In the genomic region with DNA sequence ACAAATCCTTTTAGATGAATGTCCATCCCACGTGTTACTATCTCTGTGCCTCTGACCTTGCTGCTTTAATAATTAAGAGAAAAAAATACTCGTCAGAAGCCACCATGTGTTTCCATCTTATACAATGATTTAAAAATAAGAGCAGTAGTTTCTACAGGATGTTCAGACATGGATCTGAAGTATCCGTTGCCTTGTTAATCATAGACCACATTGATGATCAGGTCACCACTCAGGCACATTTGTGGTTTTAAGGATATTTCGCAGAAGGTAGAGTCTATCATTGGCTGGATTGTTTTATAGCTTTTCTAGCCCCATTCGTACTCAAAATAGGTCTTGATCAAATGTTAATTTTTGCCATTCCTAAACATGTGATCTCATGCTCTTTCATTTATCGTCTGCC, we compare ENCODE assay signal across 35 cellular contexts.
"Had no signal": no experiment of that assay in that cellular context is flagged by ENCODE, and none has a peak within 500 bp of the region (broad histone marks: within the 10 kb centered on the region; RNA-seq: fewer than 3 reads in every experiment).

No MANE protein-coding gene starts in this region.

- FAIRE-seq: endometrium, endothelial cell of umbilical vein, frontal cortex had no signal

- H3K27me3 ChIP-seq: ascending aorta, body of pancreas, breast epithelium, cardiac muscle cell, colonic mucosa, esophagus squamous epithelium, heart left ventricle had no signal

- DNase-seq: activated CD4-positive, alpha-beta memory T cell treated with anti-CD3 and anti-CD28 coated beads for 36 hours; activated CD4-positive, alpha-beta T cell treated with anti-CD3 and anti-CD28 coated beads for 36 hours; activated CD4-positive, alpha-beta T cell treated with anti-CD3 and anti-CD28 coated beads, Interleukin-2, amount 10 ng/mL, durations not matched to agents 24 days and 14 days; activated CD4-positive, CD25-positive, alpha-beta regulatory T cell; activated CD4-positive, CD25-positive, alpha-beta regulatory T cell treated with anti-CD3 and anti-CD28 coated beads, Interleukin-2, amount 50 U/mL, for 72 hours; activated CD8-positive, alpha-beta memory T cell treated with anti-CD3 and anti-CD28 coated beads, Interleukin-2, amount 10 ng/mL, durations not matched to agents 7 days and 5 days; activated CD8-positive, alpha-beta memory T cell treated with anti-CD3 and anti-CD28 coated beads, Interleukin-2, amount 50 U/mL, for 4 hours; activated CD8-positive, alpha-beta T cell treated with anti-CD3 and anti-CD28 coated beads, Interleukin-2, amount 10 ng/mL, durations not matched to agents 7 days and 5 days; activated gamma-delta T cell; activated naive CD4-positive, alpha-beta T cell; activated naive CD4-positive, alpha-beta T cell treated with anti-CD3 and anti-CD28 coated beads, Interleukin-2, amount 10 ng/mL, durations not matched to agents 7 days and 5 days; activated naive CD8-positive, alpha-beta T cell treated with anti-CD3 and anti-CD28 coated beads, Interleukin-2, amount 10 ng/mL, durations not matched to agents 7 days and 5 days; activated T-cell treated with anti-CD3 and anti-CD28 coated beads, Interleukin-2, amount 50 U/mL, for 1 hour; activated T-cell treated with anti-CD3 and anti-CD28 coated beads, Interleukin-2, amount 50 U/mL, for 72 hours; body of pancreas; central memory CD4-positive, alpha-beta T cell; cerebellar nuclear complex; colonic mucosa; effector CD8-positive, alpha-beta T cell; esophagus squamous epithelium; foreskin fibroblast; glutamatergic neuron; heart left ventricle; T-cell; T1000 had no signal

- H3K9me3 Mint-ChIP-seq: activated CD4-positive, alpha-beta memory T cell treated with anti-CD3 and anti-CD28 coated beads for 36 hours; activated naive CD4-positive, alpha-beta T cell treated with anti-CD3 and anti-CD28 coated beads, Interleukin-2, amount 10 ng/mL, durations not matched to agents 7 days and 5 days had no signal

- H3K4me3 ChIP-seq: ascending aorta, body of pancreas, breast epithelium, cardiac muscle cell, colonic mucosa, esophagus squamous epithelium, heart left ventricle had no signal

- H3K4me3 Mint-ChIP-seq: activated CD4-positive, alpha-beta memory T cell treated with anti-CD3 and anti-CD28 coated beads for 36 hours; activated CD4-positive, alpha-beta T cell treated with anti-CD3 and anti-CD28 coated beads for 36 hours; activated CD4-positive, alpha-beta T cell treated with anti-CD3 and anti-CD28 coated beads, Interleukin-2, amount 10 ng/mL, durations not matched to agents 24 days and 14 days; activated CD8-positive, alpha-beta memory T cell treated with anti-CD3 and anti-CD28 coated beads, Interleukin-2, amount 10 ng/mL, durations not matched to agents 7 days and 5 days; activated CD8-positive, alpha-beta T cell treated with anti-CD3 and anti-CD28 coated beads, Interleukin-2, amount 10 ng/mL, durations not matched to agents 7 days and 5 days; activated naive CD4-positive, alpha-beta T cell treated with anti-CD3 and anti-CD28 coated beads, Interleukin-2, amount 10 ng/mL, durations not matched to agents 7 days and 5 days; activated naive CD8-positive, alpha-beta T cell treated with anti-CD3 and anti-CD28 coated beads, Interleukin-2, amount 10 ng/mL, durations not matched to agents 7 days and 5 days; activated T-cell treated with anti-CD3 and anti-CD28 coated beads, Interleukin-2, amount 50 U/mL, for 72 hours; T-cell; T-helper 1 cell treated with Interleukin-12 subunit alpha and Interleukin-12 subunit beta and Interleukin-4 antibody, amounts not matched to agents 30 μg/mL and 1 μg/mL, for 36 hours; T-helper 2 cell treated with Interferon-gamma antibody and Interleukin-4, amounts not matched to agents 5 μg/mL and 100 μg/mL, for 36 hours had no signal

- H3K27ac ChIP-seq: ascending aorta, body of pancreas, breast epithelium, cardiac muscle cell, colonic mucosa, epithelial cell of prostate, esophagus squamous epithelium, heart left ventricle had no signal

- H3K27me3 Mint-ChIP-seq: activated CD4-positive, alpha-beta memory T cell treated with anti-CD3 and anti-CD28 coated beads for 36 hours; activated CD4-positive, alpha-beta T cell treated with anti-CD3 and anti-CD28 coated beads for 36 hours; activated CD4-positive, alpha-beta T cell treated with anti-CD3 and anti-CD28 coated beads, Interleukin-2, amount 10 ng/mL, durations not matched to agents 24 days and 14 days; activated CD8-positive, alpha-beta memory T cell treated with anti-CD3 and anti-CD28 coated beads, Interleukin-2, amount 10 ng/mL, durations not matched to agents 7 days and 5 days; activated naive CD4-positive, alpha-beta T cell treated with anti-CD3 and anti-CD28 coated beads, Interleukin-2, amount 10 ng/mL, durations not matched to agents 7 days and 5 days; activated naive CD8-positive, alpha-beta T cell treated with anti-CD3 and anti-CD28 coated beads, Interleukin-2, amount 10 ng/mL, durations not matched to agents 7 days and 5 days; T-cell had no signal

- ATAC-seq: activated CD4-positive, alpha-beta T cell treated with anti-CD3 and anti-CD28 coated beads for 36 hours; activated CD8-positive, alpha-beta memory T cell treated with anti-CD3 and anti-CD28 coated beads, Interleukin-2, amount 10 ng/mL, durations not matched to agents 7 days and 5 days; activated CD8-positive, alpha-beta T cell treated with anti-CD3 and anti-CD28 coated beads, Interleukin-2, amount 10 ng/mL, durations not matched to agents 7 days and 5 days; activated naive CD4-positive, alpha-beta T cell treated with anti-CD3 and anti-CD28 coated beads, Interleukin-2, amount 50 U/mL, for 72 hours; activated T-cell treated with anti-CD3 and anti-CD28 coated beads, Interleukin-2, amount 50 U/mL, for 72 hours; body of pancreas; heart left ventricle; T-cell had no signal

- H3K4me1 Mint-ChIP-seq: activated CD4-positive, alpha-beta T cell treated with anti-CD3 and anti-CD28 coated beads for 36 hours; activated CD4-positive, alpha-beta T cell treated with anti-CD3 and anti-CD28 coated beads, Interleukin-2, amount 10 ng/mL, durations not matched to agents 24 days and 14 days; activated CD8-positive, alpha-beta memory T cell treated with anti-CD3 and anti-CD28 coated beads, Interleukin-2, amount 10 ng/mL, durations not matched to agents 7 days and 5 days; activated naive CD4-positive, alpha-beta T cell treated with anti-CD3 and anti-CD28 coated beads, Interleukin-2, amount 10 ng/mL, durations not matched to agents 7 days and 5 days; activated naive CD8-positive, alpha-beta T cell treated with anti-CD3 and anti-CD28 coated beads, Interleukin-2, amount 10 ng/mL, durations not matched to agents 7 days and 5 days; T-cell had no signal

- H3K36me3 Mint-ChIP-seq: activated CD4-positive, alpha-beta memory T cell treated with anti-CD3 and anti-CD28 coated beads for 36 hours; activated CD8-positive, alpha-beta memory T cell treated with anti-CD3 and anti-CD28 coated beads, Interleukin-2, amount 10 ng/mL, durations not matched to agents 7 days and 5 days; activated naive CD4-positive, alpha-beta T cell treated with anti-CD3 and anti-CD28 coated beads, Interleukin-2, amount 10 ng/mL, durations not matched to agents 7 days and 5 days; activated naive CD4-positive, alpha-beta T cell treated with anti-CD3 and anti-CD28 coated beads, Interleukin-2, amount 50 U/mL, for 72 hours; activated naive CD8-positive, alpha-beta T cell treated with anti-CD3 and anti-CD28 coated beads, Interleukin-2, amount 10 ng/mL, durations not matched to agents 7 days and 5 days; T-cell had no signal

- H3K4me1 ChIP-seq: ascending aorta, body of pancreas, breast epithelium, colonic mucosa, esophagus squamous epithelium, heart left ventricle had no signal

- H3K9me3 ChIP-seq: ascending aorta, body of pancreas, breast epithelium, colonic mucosa, esophagus squamous epithelium, heart left ventricle had no signal

- H3K36me3 ChIP-seq: ascending aorta, breast epithelium, cardiac muscle cell, colonic mucosa, esophagus squamous epithelium, heart left ventricle had no signal
